34 cellular contexts compared by ENCODE assay signal in the genomic region with DNA sequence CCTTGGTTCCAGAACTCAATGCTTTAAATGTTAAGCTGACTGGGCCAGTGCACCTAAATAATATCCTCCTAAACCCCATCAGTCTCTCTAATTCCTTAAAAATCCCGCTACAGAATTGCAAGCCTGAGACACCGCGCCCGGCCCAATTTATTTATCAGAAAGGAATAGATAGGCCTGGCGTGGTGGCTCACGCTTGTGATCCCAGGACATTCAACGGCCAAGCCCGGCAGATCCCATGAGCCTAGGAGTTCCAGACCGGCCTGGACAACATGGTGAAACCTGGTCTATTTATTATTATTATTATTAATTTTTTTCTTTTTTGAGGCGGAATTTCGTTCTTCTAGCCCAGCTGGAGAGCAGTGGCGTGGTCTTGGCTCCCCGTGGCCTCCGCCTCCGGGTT.
"Had no signal": no experiment of that assay in that cellular context is flagged by ENCODE, and none has a peak within 500 bp of the region (broad histone marks: within the 10 kb centered on the region; RNA-seq: fewer than 3 reads in every experiment).

No MANE protein-coding gene starts in this region.

- H3K36me3 ChIP-seq: MG63 had no signal

- H3K4me3 ChIP-seq: MG63 had no signal

- DNase-seq: Karpas-422, Kasumi-1, KG1, MG63, MM.1S, MV-4-11, NCI-H1048, NCI-H1092, NCI-H1092 treated with DMSO at 0.1 percent for 48 hours, NCI-H1105, NCI-H1105 treated with DMSO at 0.1 percent for 48 hours, NCI-H1417, NCI-H1417 treated with DMSO at 0.1 percent for 48 hours, NCI-H1436, NCI-H1436 treated with DMSO at 0.1 percent for 48 hours, NCI-H146, NCI-H1694, NCI-H1694 treated with DMSO at 0.1 percent for 48 hours, NCI-H187, NCI-H187 treated with DMSO at 0.1 percent for 48 hours, NCI-H1930, NCI-H2029, NCI-H2029 treated with DMSO at 0.1 percent for 48 hours, NCI-H2081, NCI-H2081 treated with DMSO at 0.1 percent for 48 hours, NCI-H2107, NCI-H2171, NCI-H2171 treated with DMSO at 0.1 percent for 48 hours, NCI-H2227 treated with DMSO at 0.1 percent for 48 hours, NCI-H226, NCI-H345, NCI-H446, NCI-H446 treated with DMSO at 0.1 percent for 48 hours had no signal

- H3K27me3 ChIP-seq: MG63 had no signal

- H3K27ac ChIP-seq: KMS-11 had no signal
